ENCODE assay signal across 1 cellular context in the genomic region with DNA sequence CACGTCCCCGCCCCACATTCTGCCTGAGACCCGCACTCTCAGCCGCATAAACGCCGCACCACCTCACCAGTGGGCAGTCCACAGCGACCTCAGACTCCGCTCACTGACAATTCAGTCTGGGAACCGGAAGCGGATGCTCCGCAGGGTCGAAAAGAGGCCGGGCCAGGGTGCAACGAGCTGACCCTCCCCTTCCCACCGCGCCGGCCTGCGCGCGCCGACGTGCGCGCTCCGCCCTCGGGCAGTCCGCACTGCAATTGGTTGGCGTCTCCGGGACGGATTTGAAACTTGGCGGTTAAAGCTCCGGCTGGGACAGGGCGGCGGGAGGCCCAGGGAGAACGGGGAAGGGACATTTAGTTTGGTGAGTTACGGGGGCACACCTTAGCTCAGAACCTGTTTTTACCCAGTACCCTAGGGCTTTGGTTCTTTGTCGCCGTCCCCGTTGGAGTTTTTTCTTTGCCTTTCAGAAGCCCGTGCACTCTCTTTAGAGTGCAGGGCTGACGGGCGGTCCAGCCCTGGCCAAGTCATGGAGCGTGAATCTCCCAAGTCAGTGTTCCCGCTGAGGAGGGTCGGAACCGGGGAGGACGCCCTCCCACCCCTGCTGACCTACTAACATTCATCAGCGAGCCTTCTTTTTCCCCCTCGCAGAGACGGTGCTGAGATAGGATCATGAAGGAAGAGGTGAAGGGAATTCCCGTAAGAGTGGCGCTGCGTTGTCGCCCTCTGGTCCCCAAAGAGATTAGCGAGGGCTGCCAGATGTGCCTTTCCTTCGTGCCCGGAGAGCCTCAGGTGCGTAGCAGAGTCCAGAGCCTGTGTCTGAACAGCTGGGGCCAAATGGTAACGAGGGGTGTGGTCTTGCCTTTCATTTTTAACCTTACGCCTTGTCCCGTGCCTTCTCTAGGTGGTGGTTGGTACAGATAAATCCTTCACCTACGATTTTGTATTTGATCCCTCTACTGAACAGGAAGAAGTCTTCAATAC.
TF ChIP-seq lines count a peak whose summit lies in the region.

A gene with protein sequence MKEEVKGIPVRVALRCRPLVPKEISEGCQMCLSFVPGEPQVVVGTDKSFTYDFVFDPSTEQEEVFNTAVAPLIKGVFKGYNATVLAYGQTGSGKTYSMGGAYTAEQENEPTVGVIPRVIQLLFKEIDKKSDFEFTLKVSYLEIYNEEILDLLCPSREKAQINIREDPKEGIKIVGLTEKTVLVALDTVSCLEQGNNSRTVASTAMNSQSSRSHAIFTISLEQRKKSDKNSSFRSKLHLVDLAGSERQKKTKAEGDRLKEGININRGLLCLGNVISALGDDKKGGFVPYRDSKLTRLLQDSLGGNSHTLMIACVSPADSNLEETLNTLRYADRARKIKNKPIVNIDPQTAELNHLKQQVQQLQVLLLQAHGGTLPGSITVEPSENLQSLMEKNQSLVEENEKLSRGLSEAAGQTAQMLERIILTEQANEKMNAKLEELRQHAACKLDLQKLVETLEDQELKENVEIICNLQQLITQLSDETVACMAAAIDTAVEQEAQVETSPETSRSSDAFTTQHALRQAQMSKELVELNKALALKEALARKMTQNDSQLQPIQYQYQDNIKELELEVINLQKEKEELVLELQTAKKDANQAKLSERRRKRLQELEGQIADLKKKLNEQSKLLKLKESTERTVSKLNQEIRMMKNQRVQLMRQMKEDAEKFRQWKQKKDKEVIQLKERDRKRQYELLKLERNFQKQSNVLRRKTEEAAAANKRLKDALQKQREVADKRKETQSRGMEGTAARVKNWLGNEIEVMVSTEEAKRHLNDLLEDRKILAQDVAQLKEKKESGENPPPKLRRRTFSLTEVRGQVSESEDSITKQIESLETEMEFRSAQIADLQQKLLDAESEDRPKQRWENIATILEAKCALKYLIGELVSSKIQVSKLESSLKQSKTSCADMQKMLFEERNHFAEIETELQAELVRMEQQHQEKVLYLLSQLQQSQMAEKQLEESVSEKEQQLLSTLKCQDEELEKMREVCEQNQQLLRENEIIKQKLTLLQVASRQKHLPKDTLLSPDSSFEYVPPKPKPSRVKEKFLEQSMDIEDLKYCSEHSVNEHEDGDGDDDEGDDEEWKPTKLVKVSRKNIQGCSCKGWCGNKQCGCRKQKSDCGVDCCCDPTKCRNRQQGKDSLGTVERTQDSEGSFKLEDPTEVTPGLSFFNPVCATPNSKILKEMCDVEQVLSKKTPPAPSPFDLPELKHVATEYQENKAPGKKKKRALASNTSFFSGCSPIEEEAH (plus strand): TSS at position 312 of the 978 bp plus-strand sequence. CDS start 355 bp downstream, at position 667.
A gene with protein sequence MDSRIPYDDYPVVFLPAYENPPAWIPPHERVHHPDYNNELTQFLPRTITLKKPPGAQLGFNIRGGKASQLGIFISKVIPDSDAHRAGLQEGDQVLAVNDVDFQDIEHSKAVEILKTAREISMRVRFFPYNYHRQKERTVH (minus strand): TSS at position 135 of the 978 bp plus-strand sequence. CDS start 586 bp downstream, outside the sequence.

TF ChIP-seq in HepG2, 621 proteins besides CTCF, POLR2A, EP300 and RAD21 (continued from another document and continues in another):
- TF ChIP-seq, protein P1, sequence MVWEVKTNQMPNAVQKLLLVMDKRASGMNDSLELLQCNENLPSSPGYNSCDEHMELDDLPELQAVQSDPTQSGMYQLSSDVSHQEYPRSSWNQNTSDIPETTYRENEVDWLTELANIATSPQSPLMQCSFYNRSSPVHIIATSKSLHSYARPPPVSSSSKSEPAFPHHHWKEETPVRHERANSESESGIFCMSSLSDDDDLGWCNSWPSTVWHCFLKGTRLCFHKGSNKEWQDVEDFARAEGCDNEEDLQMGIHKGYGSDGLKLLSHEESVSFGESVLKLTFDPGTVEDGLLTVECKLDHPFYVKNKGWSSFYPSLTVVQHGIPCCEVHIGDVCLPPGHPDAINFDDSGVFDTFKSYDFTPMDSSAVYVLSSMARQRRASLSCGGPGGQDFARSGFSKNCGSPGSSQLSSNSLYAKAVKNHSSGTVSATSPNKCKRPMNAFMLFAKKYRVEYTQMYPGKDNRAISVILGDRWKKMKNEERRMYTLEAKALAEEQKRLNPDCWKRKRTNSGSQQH (CRISPR knock-in tag; IDR thresholded peaks at IDR 0.05; ENCODE audit: low read depth): no peak
- no peak for TF ChIP-seq MLLT10 (CRISPR knock-in tag; IDR thresholded peaks at IDR 0.05)
- TF ChIP-seq, protein P2, sequence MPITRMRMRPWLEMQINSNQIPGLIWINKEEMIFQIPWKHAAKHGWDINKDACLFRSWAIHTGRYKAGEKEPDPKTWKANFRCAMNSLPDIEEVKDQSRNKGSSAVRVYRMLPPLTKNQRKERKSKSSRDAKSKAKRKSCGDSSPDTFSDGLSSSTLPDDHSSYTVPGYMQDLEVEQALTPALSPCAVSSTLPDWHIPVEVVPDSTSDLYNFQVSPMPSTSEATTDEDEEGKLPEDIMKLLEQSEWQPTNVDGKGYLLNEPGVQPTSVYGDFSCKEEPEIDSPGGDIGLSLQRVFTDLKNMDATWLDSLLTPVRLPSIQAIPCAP (CRISPR knock-in tag; IDR thresholded peaks at IDR 0.05; ENCODE audit: low read depth): no peak
- TF ChIP-seq, protein P3, sequence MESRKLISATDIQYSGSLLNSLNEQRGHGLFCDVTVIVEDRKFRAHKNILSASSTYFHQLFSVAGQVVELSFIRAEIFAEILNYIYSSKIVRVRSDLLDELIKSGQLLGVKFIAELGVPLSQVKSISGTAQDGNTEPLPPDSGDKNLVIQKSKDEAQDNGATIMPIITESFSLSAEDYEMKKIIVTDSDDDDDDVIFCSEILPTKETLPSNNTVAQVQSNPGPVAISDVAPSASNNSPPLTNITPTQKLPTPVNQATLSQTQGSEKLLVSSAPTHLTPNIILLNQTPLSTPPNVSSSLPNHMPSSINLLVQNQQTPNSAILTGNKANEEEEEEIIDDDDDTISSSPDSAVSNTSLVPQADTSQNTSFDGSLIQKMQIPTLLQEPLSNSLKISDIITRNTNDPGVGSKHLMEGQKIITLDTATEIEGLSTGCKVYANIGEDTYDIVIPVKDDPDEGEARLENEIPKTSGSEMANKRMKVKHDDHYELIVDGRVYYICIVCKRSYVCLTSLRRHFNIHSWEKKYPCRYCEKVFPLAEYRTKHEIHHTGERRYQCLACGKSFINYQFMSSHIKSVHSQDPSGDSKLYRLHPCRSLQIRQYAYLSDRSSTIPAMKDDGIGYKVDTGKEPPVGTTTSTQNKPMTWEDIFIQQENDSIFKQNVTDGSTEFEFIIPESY (CRISPR knock-in tag; IDR thresholded peaks at IDR 0.05): no peak
- no peak for TF ChIP-seq SNRNP70 (IDR thresholded peaks at IDR 0.05; ENCODE audit: low read depth, low read length)
- no peak for TF ChIP-seq ZNF460 (CRISPR knock-in tag; IDR thresholded peaks at IDR 0.05; ENCODE audit: borderline replicate concordance)
- no peak for TF ChIP-seq ZNF660 (CRISPR knock-in tag; IDR thresholded peaks at IDR 0.05; ENCODE audit: borderline replicate concordance, low read depth)
- peak; percentile 70 for TF ChIP-seq THAP11 (CRISPR knock-in tag; IDR thresholded peaks at IDR 0.05)
- TF ChIP-seq DNMT3B (CRISPR knock-in tag; conservative IDR thresholded peaks at IDR 0.05): no peak
- no peak for TF ChIP-seq CEBPG (CRISPR knock-in tag; IDR thresholded peaks at IDR 0.05)
- TF ChIP-seq HDAC6 (IDR thresholded peaks at IDR 0.05; ENCODE audit: low read depth, low read length): no peak
- TF ChIP-seq ZNF382 (CRISPR knock-in tag; IDR thresholded peaks at IDR 0.05; ENCODE audit: borderline replicate concordance): no peak
- TF ChIP-seq, protein P4, sequence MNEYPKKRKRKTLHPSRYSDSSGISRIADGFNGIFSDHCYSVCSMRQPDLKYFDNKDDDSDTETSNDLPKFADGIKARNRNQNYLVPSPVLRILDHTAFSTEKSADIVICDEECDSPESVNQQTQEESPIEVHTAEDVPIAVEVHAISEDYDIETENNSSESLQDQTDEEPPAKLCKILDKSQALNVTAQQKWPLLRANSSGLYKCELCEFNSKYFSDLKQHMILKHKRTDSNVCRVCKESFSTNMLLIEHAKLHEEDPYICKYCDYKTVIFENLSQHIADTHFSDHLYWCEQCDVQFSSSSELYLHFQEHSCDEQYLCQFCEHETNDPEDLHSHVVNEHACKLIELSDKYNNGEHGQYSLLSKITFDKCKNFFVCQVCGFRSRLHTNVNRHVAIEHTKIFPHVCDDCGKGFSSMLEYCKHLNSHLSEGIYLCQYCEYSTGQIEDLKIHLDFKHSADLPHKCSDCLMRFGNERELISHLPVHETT (CRISPR knock-in tag; conservative IDR thresholded peaks at IDR 0.05): no peak
- TF ChIP-seq FOSL1 (CRISPR knock-in tag; IDR thresholded peaks at IDR 0.05; ENCODE audit: borderline replicate concordance): no peak
- TF ChIP-seq, protein P5, sequence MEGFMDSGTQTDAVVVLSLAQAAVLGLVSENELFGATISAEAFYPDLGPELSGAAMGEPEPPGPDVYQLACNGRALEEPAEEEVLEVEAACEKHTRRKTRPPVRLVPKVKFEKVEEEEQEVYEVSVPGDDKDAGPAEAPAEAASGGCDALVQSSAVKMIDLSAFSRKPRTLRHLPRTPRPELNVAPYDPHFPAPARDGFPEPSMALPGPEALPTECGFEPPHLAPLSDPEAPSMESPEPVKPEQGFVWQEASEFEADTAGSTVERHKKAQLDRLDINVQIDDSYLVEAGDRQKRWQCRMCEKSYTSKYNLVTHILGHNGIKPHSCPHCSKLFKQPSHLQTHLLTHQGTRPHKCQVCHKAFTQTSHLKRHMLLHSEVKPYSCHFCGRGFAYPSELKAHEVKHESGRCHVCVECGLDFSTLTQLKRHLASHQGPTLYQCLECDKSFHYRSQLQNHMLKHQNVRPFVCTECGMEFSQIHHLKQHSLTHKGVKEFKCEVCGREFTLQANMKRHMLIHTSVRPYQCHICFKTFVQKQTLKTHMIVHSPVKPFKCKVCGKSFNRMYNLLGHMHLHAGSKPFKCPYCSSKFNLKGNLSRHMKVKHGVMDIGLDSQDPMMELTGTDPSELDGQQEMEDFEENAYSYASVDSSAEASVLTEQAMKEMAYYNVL (CRISPR knock-in tag; IDR thresholded peaks at IDR 0.05; ENCODE audit: borderline replicate concordance): no peak
- TF ChIP-seq, protein P6, sequence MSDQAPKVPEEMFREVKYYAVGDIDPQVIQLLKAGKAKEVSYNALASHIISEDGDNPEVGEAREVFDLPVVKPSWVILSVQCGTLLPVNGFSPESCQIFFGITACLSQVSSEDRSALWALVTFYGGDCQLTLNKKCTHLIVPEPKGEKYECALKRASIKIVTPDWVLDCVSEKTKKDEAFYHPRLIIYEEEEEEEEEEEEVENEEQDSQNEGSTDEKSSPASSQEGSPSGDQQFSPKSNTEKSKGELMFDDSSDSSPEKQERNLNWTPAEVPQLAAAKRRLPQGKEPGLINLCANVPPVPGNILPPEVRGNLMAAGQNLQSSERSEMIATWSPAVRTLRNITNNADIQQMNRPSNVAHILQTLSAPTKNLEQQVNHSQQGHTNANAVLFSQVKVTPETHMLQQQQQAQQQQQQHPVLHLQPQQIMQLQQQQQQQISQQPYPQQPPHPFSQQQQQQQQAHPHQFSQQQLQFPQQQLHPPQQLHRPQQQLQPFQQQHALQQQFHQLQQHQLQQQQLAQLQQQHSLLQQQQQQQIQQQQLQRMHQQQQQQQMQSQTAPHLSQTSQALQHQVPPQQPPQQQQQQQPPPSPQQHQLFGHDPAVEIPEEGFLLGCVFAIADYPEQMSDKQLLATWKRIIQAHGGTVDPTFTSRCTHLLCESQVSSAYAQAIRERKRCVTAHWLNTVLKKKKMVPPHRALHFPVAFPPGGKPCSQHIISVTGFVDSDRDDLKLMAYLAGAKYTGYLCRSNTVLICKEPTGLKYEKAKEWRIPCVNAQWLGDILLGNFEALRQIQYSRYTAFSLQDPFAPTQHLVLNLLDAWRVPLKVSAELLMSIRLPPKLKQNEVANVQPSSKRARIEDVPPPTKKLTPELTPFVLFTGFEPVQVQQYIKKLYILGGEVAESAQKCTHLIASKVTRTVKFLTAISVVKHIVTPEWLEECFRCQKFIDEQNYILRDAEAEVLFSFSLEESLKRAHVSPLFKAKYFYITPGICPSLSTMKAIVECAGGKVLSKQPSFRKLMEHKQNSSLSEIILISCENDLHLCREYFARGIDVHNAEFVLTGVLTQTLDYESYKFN (CRISPR knock-in tag; conservative IDR thresholded peaks at IDR 0.05): no peak
- no peak for TF ChIP-seq ATRX (CRISPR knock-in tag; IDR thresholded peaks at IDR 0.05; ENCODE audit: borderline replicate concordance)
- TF ChIP-seq, protein P7, sequence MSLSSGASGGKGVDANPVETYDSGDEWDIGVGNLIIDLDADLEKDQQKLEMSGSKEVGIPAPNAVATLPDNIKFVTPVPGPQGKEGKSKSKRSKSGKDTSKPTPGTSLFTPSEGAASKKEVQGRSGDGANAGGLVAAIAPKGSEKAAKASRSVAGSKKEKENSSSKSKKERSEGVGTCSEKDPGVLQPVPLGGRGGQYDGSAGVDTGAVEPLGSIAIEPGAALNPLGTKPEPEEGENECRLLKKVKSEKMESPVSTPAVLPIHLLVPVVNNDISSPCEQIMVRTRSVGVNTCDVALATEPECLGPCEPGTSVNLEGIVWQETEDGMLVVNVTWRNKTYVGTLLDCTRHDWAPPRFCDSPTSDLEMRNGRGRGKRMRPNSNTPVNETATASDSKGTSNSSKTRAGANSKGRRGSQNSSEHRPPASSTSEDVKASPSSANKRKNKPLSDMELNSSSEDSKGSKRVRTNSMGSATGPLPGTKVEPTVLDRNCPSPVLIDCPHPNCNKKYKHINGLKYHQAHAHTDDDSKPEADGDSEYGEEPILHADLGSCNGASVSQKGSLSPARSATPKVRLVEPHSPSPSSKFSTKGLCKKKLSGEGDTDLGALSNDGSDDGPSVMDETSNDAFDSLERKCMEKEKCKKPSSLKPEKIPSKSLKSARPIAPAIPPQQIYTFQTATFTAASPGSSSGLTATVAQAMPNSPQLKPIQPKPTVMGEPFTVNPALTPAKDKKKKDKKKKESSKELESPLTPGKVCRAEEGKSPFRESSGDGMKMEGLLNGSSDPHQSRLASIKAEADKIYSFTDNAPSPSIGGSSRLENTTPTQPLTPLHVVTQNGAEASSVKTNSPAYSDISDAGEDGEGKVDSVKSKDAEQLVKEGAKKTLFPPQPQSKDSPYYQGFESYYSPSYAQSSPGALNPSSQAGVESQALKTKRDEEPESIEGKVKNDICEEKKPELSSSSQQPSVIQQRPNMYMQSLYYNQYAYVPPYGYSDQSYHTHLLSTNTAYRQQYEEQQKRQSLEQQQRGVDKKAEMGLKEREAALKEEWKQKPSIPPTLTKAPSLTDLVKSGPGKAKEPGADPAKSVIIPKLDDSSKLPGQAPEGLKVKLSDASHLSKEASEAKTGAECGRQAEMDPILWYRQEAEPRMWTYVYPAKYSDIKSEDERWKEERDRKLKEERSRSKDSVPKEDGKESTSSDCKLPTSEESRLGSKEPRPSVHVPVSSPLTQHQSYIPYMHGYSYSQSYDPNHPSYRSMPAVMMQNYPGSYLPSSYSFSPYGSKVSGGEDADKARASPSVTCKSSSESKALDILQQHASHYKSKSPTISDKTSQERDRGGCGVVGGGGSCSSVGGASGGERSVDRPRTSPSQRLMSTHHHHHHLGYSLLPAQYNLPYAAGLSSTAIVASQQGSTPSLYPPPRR (CRISPR knock-in tag; IDR thresholded peaks at IDR 0.05; ENCODE audit: borderline replicate concordance): no peak
- no peak for TF ChIP-seq ZBTB38 (CRISPR knock-in tag; IDR thresholded peaks at IDR 0.05)
- TF ChIP-seq ZNF567 (CRISPR knock-in tag; IDR thresholded peaks at IDR 0.05; ENCODE audit: borderline replicate concordance): no peak
- no peak for TF ChIP-seq ZNF552 (CRISPR knock-in tag; IDR thresholded peaks at IDR 0.05; ENCODE audit: borderline replicate concordance)
- no peak for TF ChIP-seq CHCHD3 (CRISPR knock-in tag; IDR thresholded peaks at IDR 0.05)
- no peak for TF ChIP-seq ZNF572 (CRISPR knock-in tag; IDR thresholded peaks at IDR 0.05)
- no peak for TF ChIP-seq ZNF790 (CRISPR knock-in tag; IDR thresholded peaks at IDR 0.05; ENCODE audit: borderline replicate concordance)
- TF ChIP-seq ZFP1 (CRISPR knock-in tag; IDR thresholded peaks at IDR 0.05): no peak
- no peak for TF ChIP-seq ZBTB7A (CRISPR knock-in tag; IDR thresholded peaks at IDR 0.05)
- TF ChIP-seq REPIN1 (CRISPR knock-in tag; IDR thresholded peaks at IDR 0.05; ENCODE audit: borderline replicate concordance, low read depth): no peak
- TF ChIP-seq WIZ (CRISPR knock-in tag; IDR thresholded peaks at IDR 0.05): no peak
- TF ChIP-seq PITX1 (CRISPR knock-in tag; IDR thresholded peaks at IDR 0.05): no peak
